1 cellular context compared by ENCODE assay signal in the genomic region with DNA sequence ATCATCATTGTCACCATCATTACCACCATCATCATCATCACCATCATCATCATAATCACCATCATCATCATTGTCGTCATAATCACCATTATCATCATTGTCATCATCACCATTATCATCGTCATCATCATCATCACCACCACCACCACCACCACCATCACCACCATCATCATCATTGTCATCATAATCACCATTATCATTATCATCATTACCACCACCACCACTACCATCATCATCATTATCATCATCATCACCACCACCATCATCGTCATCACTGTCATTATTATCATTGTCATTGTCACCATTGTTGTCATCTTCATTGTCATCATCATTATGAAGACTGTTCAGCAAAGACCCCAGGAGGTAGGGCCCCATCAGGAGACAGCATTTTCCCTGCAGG.
TF ChIP-seq lines count a peak whose summit lies in the region.

No MANE protein-coding gene starts in this region.

TF ChIP-seq in K562, 482 proteins besides CTCF, POLR2A, EP300 and RAD21 (continued from another document):
- TF ChIP-seq, protein P1, sequence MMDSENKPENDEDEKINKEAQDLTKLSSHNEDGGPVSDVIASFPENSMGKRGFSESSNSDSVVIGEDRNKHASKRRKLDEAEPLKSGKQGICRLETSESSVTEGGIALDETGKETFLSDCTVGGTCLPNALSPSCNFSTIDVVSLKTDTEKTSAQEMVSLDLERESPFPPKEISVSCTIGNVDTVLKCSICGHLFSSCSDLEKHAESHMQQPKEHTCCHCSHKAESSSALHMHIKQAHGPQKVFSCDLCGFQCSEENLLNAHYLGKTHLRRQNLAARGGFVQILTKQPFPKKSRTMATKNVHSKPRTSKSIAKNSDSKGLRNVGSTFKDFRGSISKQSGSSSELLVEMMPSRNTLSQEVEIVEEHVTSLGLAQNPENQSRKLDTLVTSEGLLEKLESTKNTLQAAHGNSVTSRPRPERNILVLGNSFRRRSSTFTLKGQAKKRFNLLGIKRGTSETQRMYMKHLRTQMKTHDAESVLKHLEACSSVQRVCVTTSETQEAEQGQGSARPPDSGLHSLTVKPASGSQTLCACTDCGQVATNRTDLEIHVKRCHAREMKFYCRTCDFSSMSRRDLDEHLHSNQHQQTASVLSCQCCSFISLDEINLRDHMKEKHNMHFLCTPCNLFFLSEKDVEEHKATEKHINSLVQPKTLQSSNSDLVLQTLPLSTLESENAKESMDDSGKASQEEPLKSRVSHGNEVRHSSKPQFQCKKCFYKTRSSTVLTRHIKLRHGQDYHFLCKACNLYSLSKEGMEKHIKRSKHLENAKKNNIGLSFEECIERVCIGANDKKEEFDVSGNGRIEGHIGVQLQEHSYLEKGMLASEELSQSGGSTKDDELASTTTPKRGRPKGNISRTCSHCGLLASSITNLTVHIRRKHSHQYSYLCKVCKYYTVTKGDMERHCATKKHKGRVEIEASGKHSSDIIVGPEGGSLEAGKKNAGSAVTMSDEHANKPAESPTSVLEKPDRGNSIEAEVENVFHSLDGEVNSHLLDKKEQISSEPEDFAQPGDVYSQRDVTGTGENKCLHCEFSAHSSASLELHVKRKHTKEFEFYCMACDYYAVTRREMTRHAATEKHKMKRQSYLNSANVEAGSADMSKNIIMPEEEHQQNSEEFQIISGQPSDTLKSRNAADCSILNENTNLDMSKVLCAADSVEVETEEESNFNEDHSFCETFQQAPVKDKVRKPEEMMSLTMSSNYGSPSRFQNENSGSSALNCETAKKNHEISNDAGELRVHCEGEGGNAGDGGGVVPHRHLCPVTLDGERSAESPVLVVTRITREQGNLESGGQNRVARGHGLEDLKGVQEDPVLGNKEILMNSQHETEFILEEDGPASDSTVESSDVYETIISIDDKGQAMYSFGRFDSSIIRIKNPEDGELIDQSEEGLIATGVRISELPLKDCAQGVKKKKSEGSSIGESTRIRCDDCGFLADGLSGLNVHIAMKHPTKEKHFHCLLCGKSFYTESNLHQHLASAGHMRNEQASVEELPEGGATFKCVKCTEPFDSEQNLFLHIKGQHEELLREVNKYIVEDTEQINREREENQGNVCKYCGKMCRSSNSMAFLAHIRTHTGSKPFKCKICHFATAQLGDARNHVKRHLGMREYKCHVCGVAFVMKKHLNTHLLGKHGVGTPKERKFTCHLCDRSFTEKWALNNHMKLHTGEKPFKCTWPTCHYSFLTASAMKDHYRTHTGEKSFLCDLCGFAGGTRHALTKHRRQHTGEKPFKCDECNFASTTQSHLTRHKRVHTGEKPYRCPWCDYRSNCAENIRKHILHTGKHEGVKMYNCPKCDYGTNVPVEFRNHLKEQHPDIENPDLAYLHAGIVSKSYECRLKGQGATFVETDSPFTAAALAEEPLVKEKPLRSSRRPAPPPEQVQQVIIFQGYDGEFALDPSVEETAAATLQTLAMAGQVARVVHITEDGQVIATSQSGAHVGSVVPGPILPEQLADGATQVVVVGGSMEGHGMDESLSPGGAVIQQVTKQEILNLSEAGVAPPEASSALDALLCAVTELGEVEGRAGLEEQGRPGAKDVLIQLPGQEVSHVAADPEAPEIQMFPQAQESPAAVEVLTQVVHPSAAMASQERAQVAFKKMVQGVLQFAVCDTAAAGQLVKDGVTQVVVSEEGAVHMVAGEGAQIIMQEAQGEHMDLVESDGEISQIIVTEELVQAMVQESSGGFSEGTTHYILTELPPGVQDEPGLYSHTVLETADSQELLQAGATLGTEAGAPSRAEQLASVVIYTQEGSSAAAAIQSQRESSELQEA (IDR thresholded peaks at IDR 0.05; ENCODE audit: low read depth), result no peak
- TF ChIP-seq, protein P2, sequence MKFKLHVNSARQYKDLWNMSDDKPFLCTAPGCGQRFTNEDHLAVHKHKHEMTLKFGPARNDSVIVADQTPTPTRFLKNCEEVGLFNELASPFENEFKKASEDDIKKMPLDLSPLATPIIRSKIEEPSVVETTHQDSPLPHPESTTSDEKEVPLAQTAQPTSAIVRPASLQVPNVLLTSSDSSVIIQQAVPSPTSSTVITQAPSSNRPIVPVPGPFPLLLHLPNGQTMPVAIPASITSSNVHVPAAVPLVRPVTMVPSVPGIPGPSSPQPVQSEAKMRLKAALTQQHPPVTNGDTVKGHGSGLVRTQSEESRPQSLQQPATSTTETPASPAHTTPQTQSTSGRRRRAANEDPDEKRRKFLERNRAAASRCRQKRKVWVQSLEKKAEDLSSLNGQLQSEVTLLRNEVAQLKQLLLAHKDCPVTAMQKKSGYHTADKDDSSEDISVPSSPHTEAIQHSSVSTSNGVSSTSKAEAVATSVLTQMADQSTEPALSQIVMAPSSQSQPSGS (CRISPR knock-in tag; IDR thresholded peaks at IDR 0.05), result no peak
- TF ChIP-seq, protein P3, sequence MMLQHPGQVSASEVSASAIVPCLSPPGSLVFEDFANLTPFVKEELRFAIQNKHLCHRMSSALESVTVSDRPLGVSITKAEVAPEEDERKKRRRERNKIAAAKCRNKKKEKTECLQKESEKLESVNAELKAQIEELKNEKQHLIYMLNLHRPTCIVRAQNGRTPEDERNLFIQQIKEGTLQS (IDR thresholded peaks at IDR 0.05), result peak; percentile 18; the same call in 1 of the 2 replicates
- TF ChIP-seq, protein P3 (CRISPR knock-in tag; conservative IDR thresholded peaks at IDR 0.05), result no peak
